8 cellular contexts compared by ENCODE assay signal in the genomic region with DNA sequence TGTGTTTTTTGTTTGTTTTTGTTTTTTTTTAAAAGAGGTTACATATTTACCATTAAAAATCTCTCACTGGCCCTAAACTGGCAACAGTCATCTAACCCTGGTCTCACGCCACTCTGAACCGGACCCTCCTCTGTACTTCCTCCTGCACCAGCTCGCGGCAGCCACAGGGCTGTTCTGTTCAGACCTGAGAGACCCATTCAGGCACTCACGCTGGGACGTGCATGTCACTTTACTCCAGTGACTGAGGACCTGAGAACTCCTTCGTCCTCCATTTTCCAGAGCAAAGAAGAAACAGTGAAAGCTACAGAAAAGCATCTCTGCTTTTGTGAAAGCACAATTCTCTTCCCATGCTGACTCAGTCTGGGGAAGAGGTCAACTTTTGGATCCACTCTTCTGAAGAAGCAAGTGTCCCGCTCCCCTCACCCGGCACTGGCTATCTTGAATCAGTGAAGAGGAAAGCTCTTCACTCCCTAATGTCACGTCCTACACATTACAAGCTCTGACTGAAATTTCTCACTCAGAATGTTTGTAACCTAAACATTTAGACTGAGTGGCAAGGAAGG. TPM values are rescaled to one million over a fixed set of nuclear protein-coding genes. Genes with fewer than 3 reads are reported as not detected.
DNase-seq lines count a peak whose midpoint lies in the region; ATAC-seq and TF ChIP-seq lines count a peak whose summit lies in the region.

No MANE protein-coding gene starts in this region.

- H4K8ac ChIP-seq in IMR-90 (ENCODE audit: low read depth in 2 of 2, low read length in 2 of 2) = peak overlapping the region; percentile 18 to 80; a peak in 3 of 4 replicates

- H3K9ac ChIP-seq in IMR-90 (ENCODE audit: low read depth, low read length) = no peak overlapping the region
- peak overlapping the region; percentile 43 to 46 for H3K9ac ChIP-seq in colonic mucosa (ENCODE audit: low read depth in 2 of 2, low read length in 2 of 2)

- no peak overlapping the region for H3K18ac ChIP-seq in IMR-90 (ENCODE audit: low read depth, low read length)

- peak overlapping the region; percentile 2; the same call in 1 of the 2 replicates for H3K4ac ChIP-seq in IMR-90 (ENCODE audit: low read depth, low read length)

- H3K9me3 ChIP-seq in IMR-90 (ENCODE audit: control insufficient read depth, insufficient read depth, low read length) (no peaks in the 10 kb centered on the region), colonic mucosa (no peaks in the 10 kb centered on the region)

- CTCF ChIA-PET in IMR-90 (lab: Yijun Ruan, JAX) = interaction anchor here (1.0 to 1.3 kb wide), 2 partner anchors 44 to 81 kb away, joined by 3 to 5 read pairs; no protein-coding TSS in a partner anchor

- H3K27ac ChIP-seq in IMR-90 (ENCODE audit: insufficient read depth, low read length) (peak overlapping the region; percentile 4; the same call in 1 of the 2 replicates), colonic mucosa (peak overlapping the region; percentile 37)

- no peak overlapping the region for H2AFZ ChIP-seq in IMR-90 (replicated peaks; ENCODE audit: low read length, poor library complexity)

- H2BK15ac ChIP-seq in IMR-90 (ENCODE audit: low read depth, low read length) = no peak overlapping the region

- no peak overlapping the region for H3K56ac ChIP-seq in IMR-90 (ENCODE audit: extremely low read depth, insufficient read depth, low read length)

- POLR2A ChIA-PET in IMR-90 (lab: Charles Lee; ENCODE audit: unreplicated experiment) = no interaction called here

- DNase-seq in AML-193 (lab: John Stamatoyannopoulos, UW) (peak; percentile 63 to 71), IMR-90 (no peak), colonic mucosa (no peak), pons (ENCODE audit: low spot score) (peak; percentile 19), GM19240 (ENCODE audit: insufficient read length, low spot score) (no peak), NCI-H1417 (lab: John Stamatoyannopoulos, UW) (no peak), occipital lobe (lab: John Stamatoyannopoulos, UW) (no peak)

- H4K5ac ChIP-seq in IMR-90 (ENCODE audit: low read depth, low read length) = peak overlapping the region; percentile 62; the same call in 1 of the 2 replicates

- 0 out of 2 replicates have a peak overlapping the region, but pooled peaks have one; percentile 50 for H2BK120ac ChIP-seq in IMR-90 (ENCODE audit: low read depth, low read length)

- H3K23ac ChIP-seq in IMR-90 (ENCODE audit: low read depth, low read length) = peak overlapping the region; percentile 48; the same call in 1 of the 2 replicates

- H3K36me3 ChIP-seq in IMR-90 (ENCODE audit: control insufficient read depth, insufficient read depth, low read length) = peaks cover 3% of the 10 kb centered on the region
- no peaks in the 10 kb centered on the region for H3K36me3 ChIP-seq in colonic mucosa

- intact Hi-C loops in IMR-90 (cut with micrococcal nuclease) = no loop called here
- intact Hi-C loops in colonic mucosa (cut with DNase I) = no loop called here

- H3K4me1 ChIP-seq in IMR-90 (ENCODE audit: control insufficient read depth, insufficient read depth, low read length) (peaks cover 8% of the 10 kb centered on the region), colonic mucosa (peaks cover 27% of the 10 kb centered on the region)

- peaks cover 17% of the 10 kb centered on the region for H3K9me1 ChIP-seq in IMR-90 (ENCODE audit: insufficient read depth, low read length)

- WGBS in IMR-90 (ENCODE audit: extremely low coverage in 2 of 2, insufficient read length in 1 of 2), 2 experiments = 58% methylated on average over 3 of the region's 10 CpGs; no CpG with 5 or more reads in 1 of the 2 experiments

- peaks cover 24 to 86% of the 10 kb centered on the region in 2 experiments for H3K79me1 ChIP-seq in IMR-90 (ENCODE audit: low read depth in 1 of 2, low read length in 2 of 2)

- H3K4me2 ChIP-seq in IMR-90 (ENCODE audit: low read depth, low read length) = no peak overlapping the region

- TF ChIP-seq RAD21 in IMR-90 (IDR thresholded peaks at IDR 0.05; ENCODE audit: low read length) = no peak

- dilution Hi-C loops in IMR-90 (cut with HindIII; ENCODE audit: low sequenced_read_pairs, unreplicated experiment) = no loop called here

- peak overlapping the region; percentile 12; the same call in 1 of the 2 replicates for H2BK20ac ChIP-seq in IMR-90 (ENCODE audit: low read depth, low read length)

- in situ Hi-C loops in IMR-90 (cut with MboI; ENCODE audit: low sequenced_read_pairs) = no loop called here

- peaks cover 31% of the 10 kb centered on the region for H4K20me1 ChIP-seq in IMR-90 (ENCODE audit: insufficient read depth, low read length)

- peak overlapping the region; percentile 63 for H2AK5ac ChIP-seq in IMR-90 (ENCODE audit: low read depth, low read length)

- H2BK5ac ChIP-seq in IMR-90 (ENCODE audit: low read depth, low read length, poor library complexity, severe bottlenecking) = peak overlapping the region; percentile 31

- H3K14ac ChIP-seq in IMR-90 (replicated peaks; ENCODE audit: low read depth, low read length) = peak overlapping the region; percentile 44

- H4K91ac ChIP-seq in IMR-90 (ENCODE audit: insufficient read depth, low read depth, low read length) = peak overlapping the region; percentile 34; the same call in 1 of the 2 replicates

- TF ChIP-seq POLR2A in IMR-90 (IDR thresholded peaks at IDR 0.05; ENCODE audit: low read depth, low read length) = no peak

- no peaks in the 10 kb centered on the region for H3K27me3 ChIP-seq in IMR-90 (ENCODE audit: control insufficient read depth, insufficient read depth, low read length)
- H3K27me3 ChIP-seq in colonic mucosa = no peaks in the 10 kb centered on the region

- peak; percentile 60 for ATAC-seq in GM19372 (IDR thresholded peaks at IDR 0.05; ENCODE audit: low read depth, unreplicated experiment)
- ATAC-seq in IMR-90 (ENCODE audit: low read depth) = no peak

- H2AK9ac ChIP-seq in IMR-90 (replicated peaks; ENCODE audit: low read depth, low read length, poor library complexity) = peak overlapping the region; percentile 11

- BruUV-seq in IMR-90 (replicated peaks; lab: Mats Ljungman, UMichigan) = no TSS peak

- TF ChIP-seq CTCF in IMR-90 (conservative IDR thresholded peaks at IDR 0.05; ENCODE audit: low read depth, low read length) (no peak), colonic mucosa (IDR thresholded peaks at IDR 0.05) (no peak)

- H3K4me3 ChIP-seq in IMR-90 (ENCODE audit: insufficient read depth, low read depth, low read length) (no peak overlapping the region), colonic mucosa (no peak overlapping the region)

TF ChIP-seq in IMR-90, 13 proteins besides CTCF, POLR2A, EP300 and RAD21:
- TF ChIP-seq CEBPB (IDR thresholded peaks at IDR 0.05; ENCODE audit: low read depth, low read length) = no peak
- TF ChIP-seq CHD1 (IDR thresholded peaks at IDR 0.05; ENCODE audit: low read depth, low read length) = no peak
- TF ChIP-seq MXI1 (IDR thresholded peaks at IDR 0.05; ENCODE audit: borderline replicate concordance, low read depth, low read length) = no peak
- TF ChIP-seq, protein P1, sequence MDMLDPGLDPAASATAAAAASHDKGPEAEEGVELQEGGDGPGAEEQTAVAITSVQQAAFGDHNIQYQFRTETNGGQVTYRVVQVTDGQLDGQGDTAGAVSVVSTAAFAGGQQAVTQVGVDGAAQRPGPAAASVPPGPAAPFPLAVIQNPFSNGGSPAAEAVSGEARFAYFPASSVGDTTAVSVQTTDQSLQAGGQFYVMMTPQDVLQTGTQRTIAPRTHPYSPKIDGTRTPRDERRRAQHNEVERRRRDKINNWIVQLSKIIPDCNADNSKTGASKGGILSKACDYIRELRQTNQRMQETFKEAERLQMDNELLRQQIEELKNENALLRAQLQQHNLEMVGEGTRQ (IDR thresholded peaks at IDR 0.05; ENCODE audit: low read depth, low read length) = no peak
- TF ChIP-seq MAFK (IDR thresholded peaks at IDR 0.05; ENCODE audit: low read depth, low read length) = no peak
- TF ChIP-seq RFX5 (IDR thresholded peaks at IDR 0.05; ENCODE audit: low read depth, low read length) = no peak
- no peak for TF ChIP-seq RCOR1 (IDR thresholded peaks at IDR 0.05; ENCODE audit: insufficient replicate concordance, low read length)
- TF ChIP-seq FOS (IDR thresholded peaks at IDR 0.05; ENCODE audit: low read depth, low read length) = no peak
- no peak for TF ChIP-seq SMC3 (IDR thresholded peaks at IDR 0.05; ENCODE audit: low read depth, low read length)
- TF ChIP-seq BHLHE40 (IDR thresholded peaks at IDR 0.05; ENCODE audit: low read depth, low read length) = no peak
- no peak for TF ChIP-seq NFE2L2 (IDR thresholded peaks at IDR 0.05; ENCODE audit: low read depth, low read length)
- TF ChIP-seq MAZ (IDR thresholded peaks at IDR 0.05; ENCODE audit: borderline replicate concordance, low read depth, low read length) = no peak
- TF ChIP-seq, protein P2, sequence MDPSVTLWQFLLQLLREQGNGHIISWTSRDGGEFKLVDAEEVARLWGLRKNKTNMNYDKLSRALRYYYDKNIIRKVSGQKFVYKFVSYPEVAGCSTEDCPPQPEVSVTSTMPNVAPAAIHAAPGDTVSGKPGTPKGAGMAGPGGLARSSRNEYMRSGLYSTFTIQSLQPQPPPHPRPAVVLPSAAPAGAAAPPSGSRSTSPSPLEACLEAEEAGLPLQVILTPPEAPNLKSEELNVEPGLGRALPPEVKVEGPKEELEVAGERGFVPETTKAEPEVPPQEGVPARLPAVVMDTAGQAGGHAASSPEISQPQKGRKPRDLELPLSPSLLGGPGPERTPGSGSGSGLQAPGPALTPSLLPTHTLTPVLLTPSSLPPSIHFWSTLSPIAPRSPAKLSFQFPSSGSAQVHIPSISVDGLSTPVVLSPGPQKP (IDR thresholded peaks at IDR 0.05; ENCODE audit: borderline replicate concordance, low read depth, low read length) = no peak

RNA-seq across cellular contexts. Expression of a gene that starts 24.6 kb away (rescaled TPM):
- total RNA-seq in IMR-90 (2012; rRNA removed) = 29.2 and 34.1 TPM in 2 replicates
- 48.8 and 52.2 TPM in 2 replicates for polyA plus RNA-seq in IMR-90 (2012; rRNA removed)
- 56.6 and 58.1 TPM in 2 replicates for polyA plus RNA-seq in IMR-90 (2012; cell fraction: cytosol; rRNA removed)
- 159 and 173 TPM in 2 replicates for polyA plus RNA-seq in IMR-90 (2012; cell fraction: nucleus; rRNA removed; ENCODE audit: low replicate concordance)
- total RNA-seq in colonic mucosa = 10 to 100 TPM; 30.8 to 48.1 TPM
- total RNA-seq in occipital lobe = 37.4 TPM

Comparison
In these comparisons a context has a peak if more than half of its experiments do, and no peak if none do; other contexts are left out.
1. DNase-seq: peak in AML-193 (2 of 2) and pons (single experiment); none in IMR-90 (single experiment), colonic mucosa (single experiment), GM19240 (single experiment), NCI-H1417 (0 of 3) and occipital lobe (single experiment).